In the genomic region with DNA sequence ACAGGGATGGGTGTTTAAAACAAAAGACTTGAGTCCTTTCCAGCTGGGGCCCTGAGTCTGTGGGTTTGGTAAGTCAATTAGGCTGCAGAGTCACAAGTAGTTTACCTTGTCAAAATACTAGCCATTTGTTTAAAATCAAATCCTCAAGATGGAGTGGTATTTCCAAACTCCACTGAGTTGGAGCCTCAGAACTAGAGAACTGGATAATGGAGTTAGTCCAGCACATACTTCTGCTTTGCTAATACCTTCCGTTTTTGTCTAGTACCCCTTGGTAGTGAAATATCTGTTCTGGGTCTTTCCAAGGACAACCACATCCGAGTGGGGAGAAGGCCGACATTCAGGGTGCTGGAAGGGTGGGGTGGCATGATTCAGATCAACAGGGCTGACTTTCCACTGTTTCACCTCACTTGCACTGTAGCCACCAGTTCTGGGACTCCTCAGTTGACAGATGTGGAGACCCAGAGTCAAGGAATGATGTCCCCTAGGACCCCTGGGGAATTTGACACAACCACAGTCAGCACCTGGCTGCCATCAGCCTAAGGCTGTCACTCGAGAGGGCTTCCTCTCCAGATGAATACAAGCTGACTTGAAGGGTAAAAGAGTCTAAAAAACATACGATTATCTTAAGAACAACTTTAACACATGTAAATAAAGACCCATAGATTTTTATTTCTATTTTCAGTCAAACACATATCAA, we compare ENCODE assay signal across 1 cellular context.
TF ChIP-seq lines count a peak whose summit lies in the region.

No MANE protein-coding gene starts in this region.

TF ChIP-seq in GM23338, 12 proteins besides CTCF, POLR2A, EP300 and RAD21 (continued from another document):
- TF ChIP-seq, protein P1, sequence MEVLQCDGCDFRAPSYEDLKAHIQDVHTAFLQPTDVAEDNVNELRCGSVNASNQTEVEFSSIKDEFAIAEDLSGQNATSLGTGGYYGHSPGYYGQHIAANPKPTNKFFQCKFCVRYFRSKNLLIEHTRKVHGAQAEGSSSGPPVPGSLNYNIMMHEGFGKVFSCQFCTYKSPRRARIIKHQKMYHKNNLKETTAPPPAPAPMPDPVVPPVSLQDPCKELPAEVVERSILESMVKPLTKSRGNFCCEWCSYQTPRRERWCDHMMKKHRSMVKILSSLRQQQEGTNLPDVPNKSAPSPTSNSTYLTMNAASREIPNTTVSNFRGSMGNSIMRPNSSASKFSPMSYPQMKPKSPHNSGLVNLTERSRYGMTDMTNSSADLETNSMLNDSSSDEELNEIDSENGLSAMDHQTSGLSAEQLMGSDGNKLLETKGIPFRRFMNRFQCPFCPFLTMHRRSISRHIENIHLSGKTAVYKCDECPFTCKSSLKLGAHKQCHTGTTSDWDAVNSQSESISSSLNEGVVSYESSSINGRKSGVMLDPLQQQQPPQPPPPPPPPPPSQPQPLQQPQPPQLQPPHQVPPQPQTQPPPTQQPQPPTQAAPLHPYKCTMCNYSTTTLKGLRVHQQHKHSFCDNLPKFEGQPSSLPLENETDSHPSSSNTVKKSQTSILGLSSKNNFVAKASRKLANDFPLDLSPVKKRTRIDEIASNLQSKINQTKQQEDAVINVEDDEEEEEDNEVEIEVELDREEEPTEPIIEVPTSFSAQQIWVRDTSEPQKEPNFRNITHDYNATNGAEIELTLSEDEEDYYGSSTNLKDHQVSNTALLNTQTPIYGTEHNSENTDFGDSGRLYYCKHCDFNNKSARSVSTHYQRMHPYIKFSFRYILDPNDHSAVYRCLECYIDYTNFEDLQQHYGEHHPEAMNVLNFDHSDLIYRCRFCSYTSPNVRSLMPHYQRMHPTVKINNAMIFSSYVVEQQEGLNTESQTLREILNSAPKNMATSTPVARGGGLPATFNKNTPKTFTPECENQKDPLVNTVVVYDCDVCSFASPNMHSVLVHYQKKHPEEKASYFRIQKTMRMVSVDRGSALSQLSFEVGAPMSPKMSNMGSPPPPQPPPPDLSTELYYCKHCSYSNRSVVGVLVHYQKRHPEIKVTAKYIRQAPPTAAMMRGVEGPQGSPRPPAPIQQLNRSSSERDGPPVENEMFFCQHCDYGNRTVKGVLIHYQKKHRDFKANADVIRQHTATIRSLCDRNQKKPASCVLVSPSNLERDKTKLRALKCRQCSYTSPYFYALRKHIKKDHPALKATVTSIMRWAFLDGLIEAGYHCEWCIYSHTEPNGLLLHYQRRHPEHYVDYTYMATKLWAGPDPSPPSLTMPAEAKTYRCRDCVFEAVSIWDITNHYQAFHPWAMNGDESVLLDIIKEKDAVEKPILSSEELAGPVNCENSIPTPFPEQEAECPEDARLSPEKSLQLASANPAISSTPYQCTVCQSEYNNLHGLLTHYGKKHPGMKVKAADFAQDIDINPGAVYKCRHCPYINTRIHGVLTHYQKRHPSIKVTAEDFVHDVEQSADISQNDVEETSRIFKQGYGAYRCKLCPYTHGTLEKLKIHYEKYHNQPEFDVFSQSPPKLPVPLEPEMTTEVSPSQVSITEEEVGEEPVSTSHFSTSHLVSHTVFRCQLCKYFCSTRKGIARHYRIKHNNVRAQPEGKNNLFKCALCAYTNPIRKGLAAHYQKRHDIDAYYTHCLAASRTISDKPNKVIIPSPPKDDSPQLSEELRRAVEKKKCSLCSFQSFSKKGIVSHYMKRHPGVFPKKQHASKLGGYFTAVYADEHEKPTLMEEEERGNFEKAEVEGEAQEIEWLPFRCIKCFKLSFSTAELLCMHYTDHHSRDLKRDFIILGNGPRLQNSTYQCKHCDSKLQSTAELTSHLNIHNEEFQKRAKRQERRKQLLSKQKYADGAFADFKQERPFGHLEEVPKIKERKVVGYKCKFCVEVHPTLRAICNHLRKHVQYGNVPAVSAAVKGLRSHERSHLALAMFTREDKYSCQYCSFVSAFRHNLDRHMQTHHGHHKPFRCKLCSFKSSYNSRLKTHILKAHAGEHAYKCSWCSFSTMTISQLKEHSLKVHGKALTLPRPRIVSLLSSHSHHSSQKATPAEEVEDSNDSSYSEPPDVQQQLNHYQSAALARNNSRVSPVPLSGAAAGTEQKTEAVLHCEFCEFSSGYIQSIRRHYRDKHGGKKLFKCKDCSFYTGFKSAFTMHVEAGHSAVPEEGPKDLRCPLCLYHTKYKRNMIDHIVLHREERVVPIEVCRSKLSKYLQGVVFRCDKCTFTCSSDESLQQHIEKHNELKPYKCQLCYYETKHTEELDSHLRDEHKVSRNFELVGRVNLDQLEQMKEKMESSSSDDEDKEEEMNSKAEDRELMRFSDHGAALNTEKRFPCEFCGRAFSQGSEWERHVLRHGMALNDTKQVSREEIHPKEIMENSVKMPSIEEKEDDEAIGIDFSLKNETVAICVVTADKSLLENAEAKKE (CRISPR knock-in tag; IDR thresholded peaks at IDR 0.05), result no peak
- TF ChIP-seq EZH2phosphoT487 (IDR thresholded peaks at IDR 0.05; ENCODE audit: unreplicated experiment) (no peak), JUNB (IDR thresholded peaks at IDR 0.05; ENCODE audit: unreplicated experiment) (no peak), EZH2 (IDR thresholded peaks at IDR 0.05; ENCODE audit: low read depth, unreplicated experiment) (no peak)
- TF ChIP-seq, protein P2, sequence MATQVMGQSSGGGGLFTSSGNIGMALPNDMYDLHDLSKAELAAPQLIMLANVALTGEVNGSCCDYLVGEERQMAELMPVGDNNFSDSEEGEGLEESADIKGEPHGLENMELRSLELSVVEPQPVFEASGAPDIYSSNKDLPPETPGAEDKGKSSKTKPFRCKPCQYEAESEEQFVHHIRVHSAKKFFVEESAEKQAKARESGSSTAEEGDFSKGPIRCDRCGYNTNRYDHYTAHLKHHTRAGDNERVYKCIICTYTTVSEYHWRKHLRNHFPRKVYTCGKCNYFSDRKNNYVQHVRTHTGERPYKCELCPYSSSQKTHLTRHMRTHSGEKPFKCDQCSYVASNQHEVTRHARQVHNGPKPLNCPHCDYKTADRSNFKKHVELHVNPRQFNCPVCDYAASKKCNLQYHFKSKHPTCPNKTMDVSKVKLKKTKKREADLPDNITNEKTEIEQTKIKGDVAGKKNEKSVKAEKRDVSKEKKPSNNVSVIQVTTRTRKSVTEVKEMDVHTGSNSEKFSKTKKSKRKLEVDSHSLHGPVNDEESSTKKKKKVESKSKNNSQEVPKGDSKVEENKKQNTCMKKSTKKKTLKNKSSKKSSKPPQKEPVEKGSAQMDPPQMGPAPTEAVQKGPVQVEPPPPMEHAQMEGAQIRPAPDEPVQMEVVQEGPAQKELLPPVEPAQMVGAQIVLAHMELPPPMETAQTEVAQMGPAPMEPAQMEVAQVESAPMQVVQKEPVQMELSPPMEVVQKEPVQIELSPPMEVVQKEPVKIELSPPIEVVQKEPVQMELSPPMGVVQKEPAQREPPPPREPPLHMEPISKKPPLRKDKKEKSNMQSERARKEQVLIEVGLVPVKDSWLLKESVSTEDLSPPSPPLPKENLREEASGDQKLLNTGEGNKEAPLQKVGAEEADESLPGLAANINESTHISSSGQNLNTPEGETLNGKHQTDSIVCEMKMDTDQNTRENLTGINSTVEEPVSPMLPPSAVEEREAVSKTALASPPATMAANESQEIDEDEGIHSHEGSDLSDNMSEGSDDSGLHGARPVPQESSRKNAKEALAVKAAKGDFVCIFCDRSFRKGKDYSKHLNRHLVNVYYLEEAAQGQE (IDR thresholded peaks at IDR 0.05; ENCODE audit: unreplicated experiment), result no peak
TF ChIP-seq in GM23338: peak in this region for 0.
